In genomic region chr13:114049026-114049425, GRCh38 we compare ENCODE assay signal across 8 cellular contexts.
DNase-seq lines count a peak whose midpoint lies in the region; ATAC-seq, FAIRE-seq and TF ChIP-seq lines count a peak whose summit lies in the region.

No MANE protein-coding gene starts in this region.

- peaks cover 0 to 10% of the 10 kb centered on the region in 2 donors for H3K36me3 ChIP-seq in psoas muscle (ENCODE audit: insufficient read depth in 1 of 2, low read depth in 1 of 2)
- no peaks in the 10 kb centered on the region for H3K36me3 ChIP-seq in HepG2 (replicated peaks in 1 of 2; ENCODE audit: control insufficient read depth in 1 of 2, insufficient read depth in 2 of 2, low read length in 2 of 2)

- peak overlapping the region; percentile 53 for H3K4me3 Mint-ChIP-seq in activated naive CD4-positive, alpha-beta T cell treated with anti-CD3 and anti-CD28 coated beads for 36 hours

- in situ Hi-C loops in HepG2 (cut with HindIII; ENCODE audit: extremely low pct_ligation_motif_present, low pct_unique_long_range_greater_than_20kb): no loop called here

- H3K9me3 Mint-ChIP-seq in activated naive CD4-positive, alpha-beta T cell treated with anti-CD3 and anti-CD28 coated beads for 36 hours: no peaks in the 10 kb centered on the region

- intact Hi-C loops in activated naive CD4-positive, alpha-beta T cell treated with anti-CD3 and anti-CD28 coated beads for 36 hours (cut with micrococcal nuclease): loop anchor here (1.0 kb wide), 1 partner anchor 16 kb away; no protein-coding TSS in a partner anchor
- intact Hi-C loops in psoas muscle (cut with DNase I): no loop called here
- intact Hi-C loops in HepG2 (cut with micrococcal nuclease; ENCODE audit: unreplicated experiment): no loop called here

- peak overlapping the region; percentile 86 for H3K27ac Mint-ChIP-seq in activated naive CD4-positive, alpha-beta T cell treated with anti-CD3 and anti-CD28 coated beads for 36 hours

- TF ChIP-seq CTCF in psoas muscle (IDR thresholded peaks at IDR 0.05) (no peak), HepG2 (CRISPR knock-in tag; IDR thresholded peaks at IDR 0.05) (no peak)

- TF ChIP-seq EP300 in HepG2 (IDR thresholded peaks at IDR 0.05; ENCODE audit: low read depth in 2 of 2, low read length in 2 of 2) (no peak), HepG2 (CRISPR knock-in tag; IDR thresholded peaks at IDR 0.05; ENCODE audit: borderline replicate concordance) (no peak)

- peaks cover 69% of the 10 kb centered on the region for H3K4me1 Mint-ChIP-seq in activated naive CD4-positive, alpha-beta T cell treated with anti-CD3 and anti-CD28 coated beads for 36 hours (ENCODE audit: low read depth)

- BruUV-seq in HepG2 (replicated peaks; lab: Mats Ljungman, UMichigan): no TSS peak

- no peak for TF ChIP-seq RAD21 in HepG2 (CRISPR knock-in tag; IDR thresholded peaks at IDR 0.05)

- H3K9ac ChIP-seq in HepG2 (ENCODE audit: insufficient read depth, low read depth, low read length): no peak overlapping the region

- H3K4me3 ChIP-seq in psoas muscle: no peak overlapping the region
- no peak overlapping the region for H3K4me3 ChIP-seq in HepG2 (replicated peaks in 1 of 3; ENCODE audit: insufficient read depth in 1 of 3, low read depth in 2 of 3, low read length in 3 of 3)

- H3K4me2 ChIP-seq in HepG2 (ENCODE audit: low read depth, low read length): no peak overlapping the region

- WGBS in psoas muscle, 3 donors: 71% methylated on average over 15 of the region's 15 CpGs
- WGBS in HepG2 (ENCODE audit: low lambda C conversion rate): 70% methylated on average over 15 of the region's 15 CpGs

- H3K27ac ChIP-seq in psoas muscle: no peak overlapping the region
- H3K27ac ChIP-seq in HepG2 (ENCODE audit: extremely low read length, insufficient read depth, low read length): no peak overlapping the region

- H3K4me1 ChIP-seq in psoas muscle: no peaks in the 10 kb centered on the region
- H3K4me1 ChIP-seq in HepG2 (ENCODE audit: insufficient read depth, low read length): no peaks in the 10 kb centered on the region

- ATAC-seq in GM19324 (IDR thresholded peaks at IDR 0.05; ENCODE audit: low FRiP score, unreplicated experiment) (peak; percentile 56), HG03571 (IDR thresholded peaks at IDR 0.05; ENCODE audit: unreplicated experiment) (peak; percentile 48), psoas muscle (no peak), HepG2 (no peak)

- H3K27me3 ChIP-seq in psoas muscle (ENCODE audit: insufficient read depth in 3 of 3, low read length in 2 of 3) (no peaks in the 10 kb centered on the region), HepG2 (ENCODE audit: control insufficient read depth in 1 of 2, insufficient read depth in 2 of 2, low read length in 2 of 2) (peaks cover 3 to 59% of the 10 kb centered on the region in 2 experiments; a peak in 4 of 5 replicates)

- H3K36me3 Mint-ChIP-seq in activated naive CD4-positive, alpha-beta T cell treated with anti-CD3 and anti-CD28 coated beads for 36 hours (ENCODE audit: low read depth): peaks cover 18% of the 10 kb centered on the region

- POLR2A ChIA-PET in HepG2 (lab: Yijun Ruan, JAX): no interaction called here

- no peaks in the 10 kb centered on the region for H3K27me3 Mint-ChIP-seq in activated naive CD4-positive, alpha-beta T cell treated with anti-CD3 and anti-CD28 coated beads for 36 hours (ENCODE audit: low read depth)

- H4K20me1 ChIP-seq in HepG2 (ENCODE audit: insufficient read depth, low read length): no peaks in the 10 kb centered on the region

- CTCF ChIA-PET in activated naive CD4-positive, alpha-beta T cell treated with anti-CD3 and anti-CD28 coated beads for 36 hours (lab: Charles Lee): interaction anchor here (0.9 to 1.1 kb wide), 2 partner anchors 19 to 61 kb away, joined by 3 to 4 read pairs; no protein-coding TSS in a partner anchor
- CTCF ChIA-PET in HepG2 (lab: Yijun Ruan, JAX; ENCODE audit: low intra/inter-chr PET ratio, low total read pairs): no interaction called here

- H2AFZ ChIP-seq in HepG2 (ENCODE audit: low read length): no peak overlapping the region

- TF ChIP-seq POLR2A in HepG2 (IDR thresholded peaks at IDR 0.05; ENCODE audit: insufficient read depth in 1 of 2, low read depth in 2 of 2, low read length in 2 of 2): no peak

- no peaks in the 10 kb centered on the region for H3K79me2 ChIP-seq in HepG2 (ENCODE audit: insufficient read depth, low read length)

- no peak for FAIRE-seq in HepG2 (lab: Jason Lieb, UNC)

- H3K9me3 ChIP-seq in psoas muscle (no peaks in the 10 kb centered on the region), HepG2 (ENCODE audit: low read length) (no peaks in the 10 kb centered on the region)

- DNase-seq in activated naive CD4-positive, alpha-beta T cell treated with anti-CD3 and anti-CD28 coated beads for 36 hours: peak; percentile 83
- peak; percentile 63 to 67 for DNase-seq in stimulated activated CD8-positive, alpha-beta memory T cell treated with anti-CD3 and anti-CD28 coated beads, Interleukin-15, amount 100 ng/mL, for 48 hours (ENCODE audit: low read depth in 2 of 2)
- DNase-seq in NCI-H146 (lab: John Stamatoyannopoulos, UW): no peak
- no peak for DNase-seq in psoas muscle
- DNase-seq in HepG2 (ENCODE audit: low spot score): no peak
- DNase-seq in HCEC 1CT: no peak

TF ChIP-seq in HepG2, 621 proteins besides CTCF, POLR2A, EP300 and RAD21:
- no peak for TF ChIP-seq CBX2 (IDR thresholded peaks at IDR 0.05; ENCODE audit: low read depth, low read length)
- TF ChIP-seq CBX2 (CRISPR knock-in tag; IDR thresholded peaks at IDR 0.05; ENCODE audit: low read depth): no peak
- TF ChIP-seq REL (CRISPR knock-in tag; conservative IDR thresholded peaks at IDR 0.05): no peak
- no peak for TF ChIP-seq ZNF770 (CRISPR knock-in tag; IDR thresholded peaks at IDR 0.05)
- no peak for TF ChIP-seq KMT2A (CRISPR knock-in tag; IDR thresholded peaks at IDR 0.05)
- TF ChIP-seq PHB2 (IDR thresholded peaks at IDR 0.05; ENCODE audit: partially characterized antibody): no peak
- TF ChIP-seq CAMTA2 (CRISPR knock-in tag; IDR thresholded peaks at IDR 0.05; ENCODE audit: borderline replicate concordance): no peak
- no peak for TF ChIP-seq RORA (CRISPR knock-in tag; IDR thresholded peaks at IDR 0.05)
- TF ChIP-seq ZNF510 (CRISPR knock-in tag; IDR thresholded peaks at IDR 0.05; ENCODE audit: low read depth): no peak
- TF ChIP-seq FLYWCH1 (CRISPR knock-in tag; IDR thresholded peaks at IDR 0.05): no peak
- TF ChIP-seq ZNF496 (CRISPR knock-in tag; IDR thresholded peaks at IDR 0.05; ENCODE audit: insufficient replicate concordance): no peak
- no peak for TF ChIP-seq AHDC1 (CRISPR knock-in tag; IDR thresholded peaks at IDR 0.05; ENCODE audit: borderline replicate concordance)
- no peak for TF ChIP-seq ZNF382 (CRISPR knock-in tag; IDR thresholded peaks at IDR 0.05; ENCODE audit: borderline replicate concordance)
- TF ChIP-seq ZBTB20 (CRISPR knock-in tag; IDR thresholded peaks at IDR 0.05; ENCODE audit: borderline replicate concordance, low read depth): no peak
- no peak for TF ChIP-seq ZNF124 (CRISPR knock-in tag; IDR thresholded peaks at IDR 0.05)

Comparison
In these comparisons a context has a peak if more than half of its experiments do, and no peak if none do; other contexts are left out.
1. ATAC-seq: peak in GM19324 (single experiment) and HG03571 (single experiment); none in psoas muscle (0 of 4) and HepG2 (single experiment).
2. DNase-seq: peak in activated naive CD4-positive, alpha-beta T cell treated with anti-CD3 and anti-CD28 coated beads for 36 hours (single experiment) and stimulated activated CD8-positive, alpha-beta memory T cell treated with anti-CD3 and anti-CD28 coated beads, Interleukin-15, amount 100 ng/mL, for 48 hours (2 of 2); none in NCI-H146 (single experiment), psoas muscle (0 of 2), HepG2 (single experiment) and HCEC 1CT (single experiment).